In genomic region chr19:43908659-43909058, GRCh38 we compare ENCODE assay signal across 22 cellular contexts. TPM values are rescaled to one million over a fixed set of nuclear protein-coding genes. Genes with fewer than 3 reads are reported as not detected.
A peak's percentile ranks its signal among the peaks of the same experiment; 100 is the strongest.
DNase-seq lines count a peak whose midpoint lies in the region; ATAC-seq, FAIRE-seq and TF ChIP-seq lines count a peak whose summit lies in the region.
"Had no signal": no experiment of that assay in that cellular context is flagged by ENCODE, and none has a peak within 500 bp of the region (broad histone marks: within the 10 kb centered on the region; RNA-seq: fewer than 3 reads in every experiment).

No MANE protein-coding gene starts in this region.

- H3K4me1 Mint-ChIP-seq in T-helper 17 cell, result no peaks in the 10 kb centered on the region
- no peaks in the 10 kb centered on the region for H3K4me1 Mint-ChIP-seq in activated CD4-positive, alpha-beta memory T cell treated with anti-CD3 and anti-CD28 coated beads for 36 hours (ENCODE audit: low read depth)
- no peaks in the 10 kb centered on the region for H3K4me1 Mint-ChIP-seq in stimulated activated effector memory CD8-positive, alpha-beta T cell treated with anti-CD3 and anti-CD28 coated beads, Interleukin-12 subunit alpha, Interleukin-12 subunit beta, amount 100 ng/mL, for 72 hours
- H3K4me1 Mint-ChIP-seq: B cell had no signal

- peak; percentile 23 for FAIRE-seq in A549 (lab: Jason Lieb, UNC)
- peak; percentile 68 for FAIRE-seq in HTR-8/SVneo (lab: Jason Lieb, UNC)
- FAIRE-seq in kidney (lab: Jason Lieb, UNC), result no peak
- FAIRE-seq: A204.1, D721Med, G401.6, GM12891, GM19239 had no signal

- H3K9me3 ChIP-seq in A549 (peaks cover 92% of the 10 kb centered on the region), kidney (ENCODE audit: control insufficient read depth in 1 of 2, low read length in 2 of 2) (peaks cover 40 to 84% of the 10 kb centered on the region in 2 donors), T-helper 17 cell (ENCODE audit: control insufficient read depth, low read length, poor library complexity, severe bottlenecking) (peaks cover 23% of the 10 kb centered on the region)

- H3K9ac ChIP-seq in kidney (ENCODE audit: low read length in 2 of 2), result no peak overlapping the region
- H3K9ac ChIP-seq: BLaER1 treated with 17β-estradiol and CSF1 and Interleukin-3, amounts not matched to agents 10 nM and 100 nM had no signal

- no peaks in the 10 kb centered on the region for H3K27me3 Mint-ChIP-seq in T-helper 17 cell
- H3K27me3 Mint-ChIP-seq in activated CD4-positive, alpha-beta memory T cell treated with anti-CD3 and anti-CD28 coated beads for 36 hours, result no peaks in the 10 kb centered on the region
- H3K27me3 Mint-ChIP-seq: B cell; CD4-positive, alpha-beta T cell had no signal

- no peak; a peak in 1 of 6 replicates for ATAC-seq in A549
- ATAC-seq in T-helper 17 cell, result no peak
- no peak for ATAC-seq in stimulated activated effector memory CD8-positive, alpha-beta T cell treated with anti-CD3 and anti-CD28 coated beads, Interleukin-12 subunit alpha, Interleukin-12 subunit beta, amount 100 ng/mL, for 72 hours
- ATAC-seq: CD8-positive, alpha-beta T cell had no signal

- no peaks in the 10 kb centered on the region for H3K4me1 ChIP-seq in A549
- H3K4me1 ChIP-seq in kidney (ENCODE audit: control insufficient read depth in 1 of 2, insufficient read depth in 1 of 2, low read depth in 1 of 2, low read length in 2 of 2), result no peaks in the 10 kb centered on the region
- H3K4me1 ChIP-seq: BLaER1 treated with 17β-estradiol and CSF1 and Interleukin-3, amounts not matched to agents 10 nM and 100 nM; Caco-2 had no signal

- TF ChIP-seq RAD21 in A549 (conservative IDR thresholded peaks at IDR 0.05 in 1 of 2, IDR thresholded peaks at IDR 0.05 in 1 of 2), result no peak

- H3K4me2 ChIP-seq in A549, result no peak overlapping the region
- H3K4me2 ChIP-seq: BLaER1 treated with 17β-estradiol and CSF1 and Interleukin-3, amounts not matched to agents 10 nM and 100 nM had no signal

- no peak overlapping the region for H3K4me3 ChIP-seq in A549
- peak overlapping the region; percentile 14 to 29 for H3K4me3 ChIP-seq in kidney (ENCODE audit: low read length in 2 of 2)
- H3K4me3 ChIP-seq: BLaER1 treated with 17β-estradiol and CSF1 and Interleukin-3, amounts not matched to agents 10 nM and 100 nM had no signal

- TF ChIP-seq CTCF in A549 (IDR thresholded peaks at IDR 0.05) (no peak), kidney (IDR thresholded peaks at IDR 0.05; ENCODE audit: borderline replicate concordance, extremely low read depth, insufficient read depth) (no peak)

- H3K9me3 Mint-ChIP-seq in activated CD4-positive, alpha-beta memory T cell treated with anti-CD3 and anti-CD28 coated beads for 36 hours, result peaks cover 84% of the 10 kb centered on the region
- H3K9me3 Mint-ChIP-seq in stimulated activated effector memory CD8-positive, alpha-beta T cell treated with anti-CD3 and anti-CD28 coated beads, Interleukin-12 subunit alpha, Interleukin-12 subunit beta, amount 100 ng/mL, for 72 hours, result peaks cover 54% of the 10 kb centered on the region

- H3K36me3 Mint-ChIP-seq in T-helper 17 cell (ENCODE audit: low read depth), result no peaks in the 10 kb centered on the region
- peaks cover 31% of the 10 kb centered on the region for H3K36me3 Mint-ChIP-seq in activated CD4-positive, alpha-beta memory T cell treated with anti-CD3 and anti-CD28 coated beads for 36 hours
- H3K36me3 Mint-ChIP-seq in stimulated activated effector memory CD8-positive, alpha-beta T cell treated with anti-CD3 and anti-CD28 coated beads, Interleukin-12 subunit alpha, Interleukin-12 subunit beta, amount 100 ng/mL, for 72 hours, result no peaks in the 10 kb centered on the region

- DNase-seq in A549 (ENCODE audit: low read depth in 1 of 2, low spot score in 1 of 2) (no peak), HTR-8/SVneo (ENCODE audit: insufficient read length, low spot score) (no peak), kidney (no peak), T-helper 17 cell (no peak)
- no peak for DNase-seq in activated CD4-positive, alpha-beta memory T cell treated with anti-CD3 and anti-CD28 coated beads for 36 hours
- no peak for DNase-seq in stimulated activated effector memory CD8-positive, alpha-beta T cell treated with anti-CD3 and anti-CD28 coated beads, Interleukin-12 subunit alpha, Interleukin-12 subunit beta, amount 100 ng/mL, for 72 hours (ENCODE audit: low spot score in 2 of 2)
- DNase-seq: 8988T; AML-193; Caco-2; Calu3; CD4-positive, alpha-beta T cell; CD8-positive, alpha-beta T cell; DMS79 treated with DMSO at 0.1 percent for 48 hours; GF-D8 had no signal

- TF ChIP-seq POLR2A in A549 (IDR thresholded peaks at IDR 0.05; ENCODE audit: low read length), result no peak

- POLR2A ChIA-PET in A549 (lab: Yijun Ruan, JAX), result no interaction called here
- POLR2A ChIA-PET in activated CD4-positive, alpha-beta memory T cell treated with anti-CD3 and anti-CD28 coated beads for 36 hours (lab: Charles Lee), result no interaction called here

- H3K4me3 Mint-ChIP-seq in T-helper 17 cell, result no peak overlapping the region
- H3K4me3 Mint-ChIP-seq in activated CD4-positive, alpha-beta memory T cell treated with anti-CD3 and anti-CD28 coated beads for 36 hours, result no peak overlapping the region
- no peak overlapping the region for H3K4me3 Mint-ChIP-seq in stimulated activated effector memory CD8-positive, alpha-beta T cell treated with anti-CD3 and anti-CD28 coated beads, Interleukin-12 subunit alpha, Interleukin-12 subunit beta, amount 100 ng/mL, for 72 hours
- H3K4me3 Mint-ChIP-seq: B cell; CD4-positive, alpha-beta T cell; CD8-positive, alpha-beta T cell had no signal

- WGBS in A549 (ENCODE audit: missing lambda C conversion rate), result 4% methylated on average over 1 of the region's 1 CpG

- TF ChIP-seq EP300 in A549 (IDR thresholded peaks at IDR 0.05), result no peak

- intact Hi-C loops in kidney (cut with DNase I), result no loop called here
- intact Hi-C loops in activated CD4-positive, alpha-beta memory T cell treated with anti-CD3 and anti-CD28 coated beads for 36 hours (cut with micrococcal nuclease), result no loop called here

- no peak overlapping the region for H3K27ac ChIP-seq in A549
- H3K27ac ChIP-seq in kidney (ENCODE audit: low read depth in 2 of 2, low read length in 2 of 2), result no peak overlapping the region
- H3K27ac ChIP-seq: BLaER1 treated with 17β-estradiol and CSF1 and Interleukin-3, amounts not matched to agents 10 nM and 100 nM; C4-2B had no signal

- H3K27ac Mint-ChIP-seq in T-helper 17 cell, result no peak overlapping the region
- no peak overlapping the region for H3K27ac Mint-ChIP-seq in activated CD4-positive, alpha-beta memory T cell treated with anti-CD3 and anti-CD28 coated beads for 36 hours
- H3K27ac Mint-ChIP-seq in stimulated activated effector memory CD8-positive, alpha-beta T cell treated with anti-CD3 and anti-CD28 coated beads, Interleukin-12 subunit alpha, Interleukin-12 subunit beta, amount 100 ng/mL, for 72 hours, result no peak overlapping the region
- H3K27ac Mint-ChIP-seq: B cell; CD4-positive, alpha-beta T cell; CD8-positive, alpha-beta T cell had no signal

- H3K36me3 ChIP-seq in kidney (ENCODE audit: control insufficient read depth in 1 of 2, insufficient read depth in 2 of 2, low read length in 2 of 2), result peaks cover under 1 to 7% of the 10 kb centered on the region in 2 donors

- CTCF ChIA-PET in A549 (lab: Yijun Ruan, JAX), result no interaction called here
- CTCF ChIA-PET in activated CD4-positive, alpha-beta memory T cell treated with anti-CD3 and anti-CD28 coated beads for 36 hours (lab: Charles Lee), result no interaction called here

TF ChIP-seq in A549, 52 proteins besides CTCF, POLR2A, EP300 and RAD21 (continues in another document):
- TF ChIP-seq FOSL2 (IDR thresholded peaks at IDR 0.05), result no peak
- no peak for TF ChIP-seq FOSL2 (CRISPR knock-in tag; IDR thresholded peaks at IDR 0.05)

RNA-seq across cellular contexts. Expression of gene ZNF404, which starts 24.9 kb away (rescaled TPM):
- polyA plus RNA-seq in A549 (2011; rRNA removed) (1.2 and 1.4 TPM in 2 replicates), A549 (2017; fragmentation: RNase III; extraction: RNeasy Plus Mini Kit Qiagen cat#74134 plus additional on column Dnase treatment) (0.75 to 1.1 TPM (median 0.89 TPM) in 3 replicates), kidney (ENCODE audit: insufficient read depth, low read depth, low replicate concordance) (3.1 TPM)
- 0.29 and 0.32 TPM in 2 replicates for polyA plus RNA-seq in A549 (2012; cell fraction: cytosol; rRNA removed)
- 0.05 and 0.07 TPM in 2 replicates for polyA plus RNA-seq in A549 (2012; cell fraction: nucleus; rRNA removed)
- polyA minus RNA-seq in A549 (2011; rRNA and poly(A)+ RNA removed), result 0.21 TPM in 1 of 2 replicates, not detected in the other
- total RNA-seq in kidney (2.7 TPM), T-helper 17 cell (1 to 10 TPM in 1 of 2 donors, under 1 TPM in 1; 0.35 to 1.4 TPM)
- total RNA-seq in activated CD4-positive, alpha-beta memory T cell treated with anti-CD3 and anti-CD28 coated beads for 36 hours, result 1 to 10 TPM in 1 of 2 experiments, under 1 TPM in 1; 0.61 to 1.4 TPM

RNA-seq across cellular contexts. Expression of gene ZNF45, which starts 26.4 kb away (rescaled TPM):
- polyA plus RNA-seq in A549 (2011; rRNA removed) (19.9 and 20.9 TPM in 2 replicates), A549 (2017; fragmentation: RNase III; extraction: RNeasy Plus Mini Kit Qiagen cat#74134 plus additional on column Dnase treatment) (13.3 to 15.1 TPM (median 14.8 TPM) in 3 replicates), kidney (ENCODE audit: insufficient read depth, low read depth, low replicate concordance) (4.8 TPM)
- polyA plus RNA-seq in A549 (2012; cell fraction: cytosol; rRNA removed), result 4.7 and 6.2 TPM in 2 replicates
- polyA plus RNA-seq in A549 (2012; cell fraction: nucleus; rRNA removed), result 4.1 and 6.7 TPM in 2 replicates
- polyA minus RNA-seq in A549 (2011; rRNA and poly(A)+ RNA removed), result 20.5 and 23.9 TPM in 2 replicates
- total RNA-seq in kidney (16.1 TPM), T-helper 17 cell (10 to 100 TPM in 1 of 2 donors, 1 to 10 TPM in 1; 7.1 to 11.0 TPM)
- total RNA-seq in activated CD4-positive, alpha-beta memory T cell treated with anti-CD3 and anti-CD28 coated beads for 36 hours, result 1 to 10 TPM; 7.7 to 9.6 TPM

RNA-seq across cellular contexts. Expression of gene ZNF221, which starts 42.4 kb away (rescaled TPM):
- polyA plus RNA-seq in A549 (2011; rRNA removed), result 1.6 and 2.4 TPM in 2 replicates
- polyA plus RNA-seq in A549 (2012; cell fraction: cytosol; rRNA removed), result 0.39 and 0.45 TPM in 2 replicates
- 0.20 and 1.1 TPM in 2 replicates for polyA plus RNA-seq in A549 (2012; cell fraction: nucleus; rRNA removed)
- polyA plus RNA-seq in A549 (2017; fragmentation: RNase III; extraction: RNeasy Plus Mini Kit Qiagen cat#74134 plus additional on column Dnase treatment), result 1.2 to 2.3 TPM (median 1.6 TPM) in 3 replicates
- 3.1 and 4.0 TPM in 2 replicates for polyA minus RNA-seq in A549 (2011; rRNA and poly(A)+ RNA removed)
- 6.2 TPM for total RNA-seq in kidney
- polyA plus RNA-seq in kidney (ENCODE audit: insufficient read depth, low read depth, low replicate concordance), result 0.54 TPM
- total RNA-seq in T-helper 17 cell, result under 1 TPM; 0.16 to 0.40 TPM
- total RNA-seq in activated CD4-positive, alpha-beta memory T cell treated with anti-CD3 and anti-CD28 coated beads for 36 hours, result 1 to 10 TPM in 1 of 2 experiments, under 1 TPM in 1; 0.73 to 1.0 TPM
